ENCODE assay signal across 30 cellular contexts in the genomic region with DNA sequence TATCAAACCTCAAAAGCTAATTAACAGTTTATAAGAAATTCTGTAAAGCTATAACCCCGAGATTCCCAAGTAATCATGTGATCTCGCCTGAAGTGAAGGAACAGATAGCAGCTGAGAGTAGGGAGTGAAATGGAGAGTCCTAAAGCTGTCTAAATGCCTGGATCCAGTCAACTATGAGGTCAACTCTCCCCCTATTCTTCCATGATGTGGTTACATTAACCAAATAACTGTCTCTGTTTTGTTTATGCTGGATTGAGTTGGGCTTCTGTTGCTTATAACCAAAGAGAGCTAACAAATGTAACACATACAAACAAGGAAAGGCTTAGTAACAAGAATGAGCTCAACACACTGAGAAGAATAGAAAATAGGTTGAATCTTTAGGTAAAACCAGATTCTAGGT.
"Had no signal": no experiment of that assay in that cellular context is flagged by ENCODE, and none has a peak within 500 bp of the region (broad histone marks: within the 10 kb centered on the region; RNA-seq: fewer than 3 reads in every experiment).

No MANE protein-coding gene starts in this region.

- H3K27ac Mint-ChIP-seq: immature natural killer cell; naive thymus-derived CD4-positive, alpha-beta T cell; natural killer cell treated with Interleukin-12 subunit alpha and Interleukin-12 subunit beta and Interleukin-15 and Interleukin-18, amount 100 ng/mL, for 72 hours; stimulated activated naive B cell treated with anti-CD40 and anti-IgM and Interleukin-4, amounts not matched to agents 10 μg/mL and 1 μg/mL and 100 μg/mL, for 72 hours had no signal

- H3K9me3 Mint-ChIP-seq: immature natural killer cell, neural crest cell had no signal

- H3K4me1 Mint-ChIP-seq: immature natural killer cell; naive thymus-derived CD4-positive, alpha-beta T cell; neural crest cell; stimulated activated naive B cell treated with anti-CD40 and anti-IgM and Interleukin-4, amounts not matched to agents 10 μg/mL and 1 μg/mL and 100 μg/mL, for 72 hours had no signal

- H3K27me3 Mint-ChIP-seq: naive thymus-derived CD4-positive, alpha-beta T cell; natural killer cell treated with Interleukin-12 subunit alpha and Interleukin-12 subunit beta and Interleukin-15 and Interleukin-18, amount 100 ng/mL, for 72 hours; stimulated activated naive B cell treated with anti-CD40 and anti-IgM and Interleukin-4, amounts not matched to agents 10 μg/mL and 1 μg/mL and 100 μg/mL, for 72 hours had no signal

- H3K4me3 Mint-ChIP-seq: immature natural killer cell; naive thymus-derived CD4-positive, alpha-beta T cell; natural killer cell treated with Interleukin-12 subunit alpha and Interleukin-12 subunit beta and Interleukin-15 and Interleukin-18, amount 100 ng/mL, for 72 hours; neural crest cell; stimulated activated naive B cell treated with anti-CD40 and anti-IgM and Interleukin-4, amounts not matched to agents 10 μg/mL and 1 μg/mL and 100 μg/mL, for 72 hours had no signal

- H3K4me3 ChIP-seq: left ventricle myocardium inferior, lung, mucosa of descending colon, pancreas, prostate gland, skin epidermis, stomach, testis, thyroid gland, transverse colon, upper lobe of right lung had no signal

- H3K36me3 Mint-ChIP-seq: natural killer cell treated with Interleukin-12 subunit alpha and Interleukin-12 subunit beta and Interleukin-15 and Interleukin-18, amount 100 ng/mL, for 72 hours had no signal

- DNase-seq: hypothalamus; immature natural killer cell; kidney; left colon; left ventricle myocardium inferior; midbrain; mucosa of descending colon; naive thymus-derived CD4-positive, alpha-beta T cell; nucleus accumbens; pancreas; posterior cingulate gyrus; retina; right cardiac atrium; stimulated activated CD4-positive, alpha-beta T cell treated with anti-CD3 and anti-CD28 coated beads, Interleukin-12 subunit alpha, Interleukin-12 subunit beta, amount 100 ng/mL, for 4 hours; stimulated activated CD4-positive, alpha-beta T cell treated with anti-CD3 and anti-CD28 coated beads, Interleukin-15, amount 100 ng/mL, for 24 hours; stimulated activated CD4-positive, alpha-beta T cell treated with anti-CD3 and anti-CD28 coated beads, Interleukin-2, amount 100 ng/mL, for 24 hours; stimulated activated CD4-positive, alpha-beta T cell treated with anti-CD3 and anti-CD28 coated beads, Interleukin-4, amount 100 ng/mL, for 1 hour; stimulated activated naive B cell treated with anti-CD40 and anti-IgM and Interleukin-4, amounts not matched to agents 10 μg/mL and 1 μg/mL and 100 μg/mL, for 72 hours; stimulated activated naive CD8-positive, alpha-beta T cell treated with anti-CD3 and anti-CD28 coated beads, Interleukin-15, Interleukin-2, amounts not matched to agents 100 U/mL and 50 U/mL, for 24 hours; stomach; testis; thyroid gland; transverse colon; upper lobe of right lung had no signal

- ATAC-seq: left colon; mucosa of descending colon; naive thymus-derived CD4-positive, alpha-beta T cell; natural killer cell treated with Interleukin-12 subunit alpha and Interleukin-12 subunit beta and Interleukin-15 and Interleukin-18, amount 100 ng/mL, for 72 hours; pancreas; right cardiac atrium; sciatic nerve; stimulated activated naive B cell treated with anti-CD40 and anti-IgM and Interleukin-4, amounts not matched to agents 10 μg/mL and 1 μg/mL and 100 μg/mL, for 72 hours; stimulated activated naive CD8-positive, alpha-beta T cell treated with anti-CD3 and anti-CD28 coated beads, Interleukin-15, Interleukin-2, amounts not matched to agents 100 U/mL and 50 U/mL, for 24 hours; upper lobe of right lung had no signal
